Comparison of ENCODE assay signal across 8 cellular contexts in the genomic region with DNA sequence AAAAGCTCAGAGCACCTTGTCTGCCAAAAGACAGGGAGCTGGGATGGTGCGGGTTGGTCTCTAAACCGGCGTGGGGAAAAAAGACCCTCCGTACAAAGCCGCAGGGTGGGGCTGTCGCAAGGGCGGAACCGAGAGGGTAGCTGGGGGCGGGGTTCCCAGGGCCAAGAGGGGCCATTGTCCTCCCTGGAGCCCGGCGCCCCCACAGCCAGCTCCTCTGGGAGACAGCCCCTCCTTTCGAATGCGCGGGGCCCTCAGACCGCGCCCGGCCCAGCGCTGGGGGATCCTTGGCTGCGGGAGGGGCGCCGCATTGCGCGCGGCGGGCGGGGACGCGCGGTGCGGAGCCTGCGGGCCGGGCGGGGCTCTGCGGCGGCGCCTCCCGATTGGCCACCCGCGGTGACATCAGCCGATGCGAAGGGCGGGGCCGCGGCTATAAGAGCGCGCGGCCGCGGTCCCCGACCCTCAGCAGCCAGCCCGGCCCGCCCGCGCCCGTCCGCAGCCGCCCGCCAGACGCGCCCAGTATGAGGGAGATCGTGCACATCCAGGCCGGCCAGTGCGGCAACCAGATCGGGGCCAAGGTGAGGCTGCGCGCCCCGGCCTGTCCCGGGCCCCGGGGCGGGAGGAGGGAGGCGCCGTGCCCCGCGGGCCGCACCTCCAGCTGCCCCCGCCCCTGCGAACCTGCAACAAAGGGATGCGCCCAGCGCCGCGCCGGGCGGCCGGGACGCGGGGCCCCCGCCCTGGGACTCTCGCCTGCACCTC. TPM values are rescaled to one million over a fixed set of nuclear protein-coding genes. Genes with fewer than 3 reads are reported as not detected.
DNase-seq lines count a peak whose midpoint lies in the region; ATAC-seq and TF ChIP-seq lines count a peak whose summit lies in the region.

Gene TUBB3, plus strand, starts transcription at position 459 of the 756 bp plus-strand sequence. Its CDS starts 60 bp downstream, at position 519.

- peaks cover 23 to 59% (median 29%) of the 10 kb centered on the region in 3 donors for H3K4me1 Mint-ChIP-seq in CD8-positive, alpha-beta memory T cell
- H3K4me1 Mint-ChIP-seq in activated T-cell treated with anti-CD3 and anti-CD28 coated beads, Interleukin-2, amount 50 U/mL, for 72 hours (ENCODE audit: low read depth) = peaks cover 46% of the 10 kb centered on the region

- H3K9me3 Mint-ChIP-seq in CD8-positive, alpha-beta memory T cell = peaks cover 0 to 2% (median 0%) of the 10 kb centered on the region in 5 donors
- H3K9me3 Mint-ChIP-seq in activated T-cell treated with anti-CD3 and anti-CD28 coated beads, Interleukin-2, amount 50 U/mL, for 72 hours = no peaks in the 10 kb centered on the region

- H3K9me3 ChIP-seq in CD8-positive, alpha-beta memory T cell (ENCODE audit: low read length) = no peaks in the 10 kb centered on the region
- H3K9me3 ChIP-seq in aorta (ENCODE audit: control insufficient read depth, low read length) = no peaks in the 10 kb centered on the region

- H3K27me3 ChIP-seq in CD8-positive, alpha-beta memory T cell (ENCODE audit: insufficient read depth, low read length, poor library complexity, severe bottlenecking) = peaks cover 33% of the 10 kb centered on the region
- peaks cover 0 to 2% of the 10 kb centered on the region in 2 donors for H3K27me3 ChIP-seq in aorta (ENCODE audit: control insufficient read depth in 1 of 2, insufficient read depth in 2 of 2, low read length in 1 of 2)

- peak within 1 kb of the TSS in 2 of 8 donors; percentile 14 to 50 for H3K27ac Mint-ChIP-seq in CD8-positive, alpha-beta memory T cell
- no peak within 1 kb of the TSS for H3K27ac Mint-ChIP-seq in activated T-cell treated with anti-CD3 and anti-CD28 coated beads, Interleukin-2, amount 50 U/mL, for 72 hours

- peaks cover 49% of the 10 kb centered on the region for H3K4me1 ChIP-seq in CD8-positive, alpha-beta memory T cell (ENCODE audit: insufficient read depth, low read length)
- no peaks in the 10 kb centered on the region for H3K4me1 ChIP-seq in aorta (ENCODE audit: control insufficient read depth in 1 of 2, insufficient read depth in 2 of 2, low read length in 2 of 2)

- no peaks in the 10 kb centered on the region for H3K36me3 Mint-ChIP-seq in CD8-positive, alpha-beta memory T cell
- no peaks in the 10 kb centered on the region for H3K36me3 Mint-ChIP-seq in activated T-cell treated with anti-CD3 and anti-CD28 coated beads, Interleukin-2, amount 50 U/mL, for 72 hours (ENCODE audit: insufficient read depth in 2 of 2)

- CTCF ChIA-PET in CD8-positive, alpha-beta memory T cell (lab: Charles Lee) = interaction anchor here (5.7 kb wide), 1 partner anchor 14 kb away, joined by 31 read pairs; no protein-coding TSS in a partner anchor

- WGBS in aorta, 2 donors = 1 to 2% methylated on average over 40 to 88 of the region's 88 CpGs

- H3K27me3 Mint-ChIP-seq in CD8-positive, alpha-beta memory T cell = peaks cover 36 to 40% of the 10 kb centered on the region in 2 donors
- peaks cover 49% of the 10 kb centered on the region for H3K27me3 Mint-ChIP-seq in activated T-cell treated with anti-CD3 and anti-CD28 coated beads, Interleukin-2, amount 50 U/mL, for 72 hours (ENCODE audit: low read depth)

- no peaks in the 10 kb centered on the region for H3K36me3 ChIP-seq in CD8-positive, alpha-beta memory T cell (ENCODE audit: insufficient read depth, low read length)
- H3K36me3 ChIP-seq in aorta (ENCODE audit: control insufficient read depth in 1 of 2, insufficient read depth in 2 of 2, low read length in 1 of 2) = no peaks in the 10 kb centered on the region

- no peak within 1 kb of the TSS for H3K4me3 ChIP-seq in CD8-positive, alpha-beta memory T cell (ENCODE audit: low read length)
- H3K4me3 ChIP-seq in fibroblast of pulmonary artery (replicated peaks; ENCODE audit: low read depth, low read length) (peak within 1 kb of the TSS; percentile 83), aorta (ENCODE audit: low read length in 2 of 2) (peak within 1 kb of the TSS; percentile 23 to 45)

- POLR2A ChIA-PET in CD8-positive, alpha-beta memory T cell (lab: Charles Lee) = no interaction called here

- H3K4me3 Mint-ChIP-seq in CD8-positive, alpha-beta memory T cell = peak within 1 kb of the TSS; percentile 44 to 85 (median 62)
- H3K4me3 Mint-ChIP-seq in activated T-cell treated with anti-CD3 and anti-CD28 coated beads, Interleukin-2, amount 50 U/mL, for 72 hours = peak within 1 kb of the TSS; percentile 84 to 86

- DNase-seq in CD8-positive, alpha-beta memory T cell = peak in 1 of 5 donors; percentile 35
- peak; percentile 91 for DNase-seq in GM20000 (ENCODE audit: low spot score)
- peak; percentile 91 for DNase-seq in NCI-H2227 (lab: John Stamatoyannopoulos, UW; ENCODE audit: unreplicated experiment)
- peak; percentile 73 to 74 for DNase-seq in activated T-cell treated with anti-CD3 and anti-CD28 coated beads, Interleukin-2, amount 50 U/mL, for 72 hours
- peak; percentile 82 for DNase-seq in fibroblast of pulmonary artery (ENCODE audit: low read depth)
- peak; percentile 83 for DNase-seq in myocyte (ENCODE audit: low read depth)
- peak; percentile 85 to 90 for DNase-seq in aorta

- peak within 1 kb of the TSS; percentile 57 for H3K27ac ChIP-seq in CD8-positive, alpha-beta memory T cell (ENCODE audit: low read depth, low read length)
- no peak within 1 kb of the TSS for H3K27ac ChIP-seq in aorta (ENCODE audit: low read depth in 1 of 2, low read length in 2 of 2)

- intact Hi-C loops in aorta (cut with DNase I) = loop anchor here in 1 of 2 donors (10.0 kb wide), 1 partner anchor 102 kb away; no protein-coding TSS in a partner anchor

- ATAC-seq in activated T-cell treated with anti-CD3 and anti-CD28 coated beads, Interleukin-2, amount 50 U/mL, for 72 hours (replicated peaks in 1 of 2) = peak; percentile 53 to 57
- peak; percentile 40 for ATAC-seq in aorta (ENCODE audit: low FRiP score)
- no peak for ATAC-seq in HG02588 (IDR thresholded peaks at IDR 0.05; ENCODE audit: unreplicated experiment)

- TF ChIP-seq CTCF in GM20000 (IDR thresholded peaks at IDR 0.05; ENCODE audit: extremely low read depth, missing control alignments) = no peak
- no peak for TF ChIP-seq CTCF in fibroblast of pulmonary artery (IDR thresholded peaks at IDR 0.05; ENCODE audit: low read length, missing control alignments)

RNA-seq across cellular contexts. Expression of gene TUBB3, which starts in this region (rescaled TPM):
- under 1 TPM; 0.31 to 0.38 TPM for total RNA-seq in CD8-positive, alpha-beta memory T cell
- not detected for polyA plus RNA-seq in CD8-positive, alpha-beta memory T cell
- 1 to 10 TPM; 1.3 to 2.7 TPM for total RNA-seq in activated T-cell treated with anti-CD3 and anti-CD28 coated beads, Interleukin-2, amount 50 U/mL, for 72 hours
- total RNA-seq in myocyte (152 and 164 TPM in 2 replicates), aorta (10 to 100 TPM in 1 of 2 donors, 1 to 10 TPM in 1; 5.6 to 12.5 TPM)
- polyA plus RNA-seq in myocyte (2012) = 132 TPM
- 1 to 10 TPM in 1 of 2 donors, under 1 TPM in 1; 0.38 to 2.4 TPM for polyA plus RNA-seq in aorta

Comparison
In these comparisons a context has a peak if more than half of its experiments do, and no peak if none do; other contexts are left out.
1. RNA of gene TUBB3 (total RNA-seq): 152 to 164 TPM in myocyte; 5.6 to 12.5 TPM in aorta, 1.3 to 2.7 TPM in activated T-cell treated with anti-CD3 and anti-CD28 coated beads, Interleukin-2, amount 50 U/mL, for 72 hours and 0.31 to 0.38 TPM in CD8-positive, alpha-beta memory T cell; every median in the first group is over 10 times any median in the second.